ENCODE assay signal across 1 cellular context in genomic region chr22:50148991-50149721, GRCh38.
TF ChIP-seq lines count a peak whose summit lies in the region.

No MANE protein-coding gene starts in this region.

TF ChIP-seq in SK-N-SH treated with all-trans-retinoic acid at 6 μM for 48 hours, 23 proteins besides CTCF, POLR2A, EP300 and RAD21 (continued from another document):
- no peak for TF ChIP-seq TSHZ2 (CRISPR knock-in tag; IDR thresholded peaks at IDR 0.05)
TF ChIP-seq in SK-N-SH treated with all-trans-retinoic acid at 6 μM for 48 hours: peak in this region for 0.
